Comparison of ENCODE assay signal across 10 cellular contexts in the genomic region with DNA sequence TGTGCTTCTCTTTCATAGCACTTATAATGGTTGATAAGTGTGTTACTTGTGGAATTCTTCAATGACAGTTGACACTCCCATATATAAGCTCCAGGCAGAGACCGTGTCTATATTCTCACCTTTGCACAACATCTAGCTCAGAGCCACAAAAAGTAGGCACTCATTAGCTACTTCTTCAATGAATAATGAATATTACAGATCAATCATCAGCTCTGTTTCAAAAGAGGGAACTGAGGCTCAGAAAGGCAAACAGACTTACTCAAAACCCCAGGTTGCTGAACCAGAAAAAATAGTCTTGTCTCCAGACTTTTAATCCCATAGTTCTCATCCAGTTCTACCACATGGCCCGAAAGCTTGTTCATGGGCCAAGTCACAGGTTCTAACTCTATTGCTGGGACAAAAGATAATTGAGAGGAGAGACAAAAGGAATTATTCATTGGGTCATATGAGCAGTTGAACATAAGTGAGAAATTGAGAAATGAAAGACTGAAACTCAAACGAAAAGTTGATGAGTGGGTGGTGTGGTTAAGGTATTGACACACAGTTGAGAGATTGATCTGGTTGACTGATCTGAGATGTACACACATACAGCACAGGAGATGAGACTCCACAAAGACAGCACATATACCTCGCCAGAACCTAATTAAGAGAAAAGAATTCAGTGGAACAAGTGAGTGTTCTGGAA.
DNase-seq lines count a peak whose midpoint lies in the region; ATAC-seq and TF ChIP-seq lines count a peak whose summit lies in the region.
"Had no signal": no experiment of that assay in that cellular context is flagged by ENCODE, and none has a peak within 500 bp of the region (broad histone marks: within the 10 kb centered on the region; RNA-seq: fewer than 3 reads in every experiment).

No MANE protein-coding gene starts in this region.

- peak; percentile 1 for DNase-seq in activated CD8-positive, alpha-beta T cell treated with anti-CD3 and anti-CD28 coated beads for 36 hours
- DNase-seq in activated CD8-positive, alpha-beta T cell treated with anti-CD3 and anti-CD28 coated beads, Interleukin-2, amount 10 ng/mL, durations not matched to agents 7 days and 5 days, result no peak
- DNase-seq in middle frontal gyrus (ENCODE audit: extremely low spot score, low spot score) (no peak), GM03348 (ENCODE audit: low spot score) (no peak), HuH-7.5 (ENCODE audit: low spot score) (no peak)
- DNase-seq: cortex of kidney had no signal

- intact Hi-C loops in activated CD8-positive, alpha-beta T cell treated with anti-CD3 and anti-CD28 coated beads for 36 hours (cut with micrococcal nuclease), result no loop called here

- H3K27me3 Mint-ChIP-seq in activated CD8-positive, alpha-beta T cell treated with anti-CD3 and anti-CD28 coated beads for 36 hours, result peaks cover 2% of the 10 kb centered on the region
- no peaks in the 10 kb centered on the region for H3K27me3 Mint-ChIP-seq in activated CD8-positive, alpha-beta T cell treated with anti-CD3 and anti-CD28 coated beads, Interleukin-2, amount 10 ng/mL, durations not matched to agents 7 days and 5 days (ENCODE audit: low read depth)
- peaks cover 19% of the 10 kb centered on the region for H3K27me3 Mint-ChIP-seq in nephron (ENCODE audit: low read depth)

- no peak overlapping the region for H3K27ac Mint-ChIP-seq in activated CD8-positive, alpha-beta T cell treated with anti-CD3 and anti-CD28 coated beads for 36 hours
- H3K27ac Mint-ChIP-seq in activated CD8-positive, alpha-beta T cell treated with anti-CD3 and anti-CD28 coated beads, Interleukin-2, amount 10 ng/mL, durations not matched to agents 7 days and 5 days, result no peak overlapping the region
- H3K27ac Mint-ChIP-seq in nephron, result peak overlapping the region in 2 of 3 experiments; percentile 32 to 65

- no peak for TF ChIP-seq CTCF in activated CD8-positive, alpha-beta T cell treated with anti-CD3 and anti-CD28 coated beads for 36 hours (IDR thresholded peaks at IDR 0.05)
- no peak for TF ChIP-seq CTCF in nephron (IDR thresholded peaks at IDR 0.05; ENCODE audit: unreplicated experiment in 3 of 3)

- H3K36me3 Mint-ChIP-seq in activated CD8-positive, alpha-beta T cell treated with anti-CD3 and anti-CD28 coated beads for 36 hours (ENCODE audit: low read depth), result no peaks in the 10 kb centered on the region
- H3K36me3 Mint-ChIP-seq in activated CD8-positive, alpha-beta T cell treated with anti-CD3 and anti-CD28 coated beads, Interleukin-2, amount 10 ng/mL, durations not matched to agents 7 days and 5 days (ENCODE audit: low read depth), result no peaks in the 10 kb centered on the region
- H3K36me3 Mint-ChIP-seq in nephron (ENCODE audit: low read depth), result no peaks in the 10 kb centered on the region

- CTCF ChIA-PET in activated CD8-positive, alpha-beta T cell treated with anti-CD3 and anti-CD28 coated beads for 36 hours (lab: Charles Lee), result no interaction called here
- CTCF ChIA-PET in activated CD8-positive, alpha-beta T cell treated with anti-CD3 and anti-CD28 coated beads, Interleukin-2, amount 10 ng/mL, durations not matched to agents 7 days and 5 days (lab: Charles Lee), result no interaction called here

- peak; percentile 82 for ATAC-seq in activated CD8-positive, alpha-beta T cell treated with anti-CD3 and anti-CD28 coated beads for 36 hours
- ATAC-seq in activated CD8-positive, alpha-beta T cell treated with anti-CD3 and anti-CD28 coated beads, Interleukin-2, amount 10 ng/mL, durations not matched to agents 7 days and 5 days, result no peak
- ATAC-seq in GM21447 (IDR thresholded peaks at IDR 0.05; ENCODE audit: unreplicated experiment) (peak; percentile 88), HG03139 (IDR thresholded peaks at IDR 0.05; ENCODE audit: unreplicated experiment) (peak; percentile 89)
- ATAC-seq: Panc1 had no signal

- POLR2A ChIA-PET in activated CD8-positive, alpha-beta T cell treated with anti-CD3 and anti-CD28 coated beads for 36 hours (lab: Charles Lee), result no interaction called here
- POLR2A ChIA-PET in activated CD8-positive, alpha-beta T cell treated with anti-CD3 and anti-CD28 coated beads, Interleukin-2, amount 10 ng/mL, durations not matched to agents 7 days and 5 days (lab: Charles Lee), result no interaction called here

- peaks cover 5% of the 10 kb centered on the region for H3K4me1 Mint-ChIP-seq in activated CD8-positive, alpha-beta T cell treated with anti-CD3 and anti-CD28 coated beads for 36 hours (ENCODE audit: low read depth)
- H3K4me1 Mint-ChIP-seq in activated CD8-positive, alpha-beta T cell treated with anti-CD3 and anti-CD28 coated beads, Interleukin-2, amount 10 ng/mL, durations not matched to agents 7 days and 5 days (ENCODE audit: low read depth), result peaks cover under 1% of the 10 kb centered on the region
- H3K4me1 Mint-ChIP-seq in nephron, result peaks cover 6% of the 10 kb centered on the region

- peaks cover 2% of the 10 kb centered on the region for H3K9me3 Mint-ChIP-seq in activated CD8-positive, alpha-beta T cell treated with anti-CD3 and anti-CD28 coated beads for 36 hours
- H3K9me3 Mint-ChIP-seq in activated CD8-positive, alpha-beta T cell treated with anti-CD3 and anti-CD28 coated beads, Interleukin-2, amount 10 ng/mL, durations not matched to agents 7 days and 5 days (ENCODE audit: insufficient read depth), result peaks cover 5% of the 10 kb centered on the region
- peaks cover 2% of the 10 kb centered on the region for H3K9me3 Mint-ChIP-seq in nephron

- H3K4me3 Mint-ChIP-seq in activated CD8-positive, alpha-beta T cell treated with anti-CD3 and anti-CD28 coated beads for 36 hours, result no peak overlapping the region
- H3K4me3 Mint-ChIP-seq in activated CD8-positive, alpha-beta T cell treated with anti-CD3 and anti-CD28 coated beads, Interleukin-2, amount 10 ng/mL, durations not matched to agents 7 days and 5 days, result no peak overlapping the region
- H3K4me3 Mint-ChIP-seq in nephron, result no peak overlapping the region

Comparison
In these comparisons a context has a peak if more than half of its experiments do, and no peak if none do; other contexts are left out.
1. H3K27ac Mint-ChIP-seq: peak in nephron (2 of 3); none in activated CD8-positive, alpha-beta T cell treated with anti-CD3 and anti-CD28 coated beads for 36 hours (single experiment) and activated CD8-positive, alpha-beta T cell treated with anti-CD3 and anti-CD28 coated beads, Interleukin-2, amount 10 ng/mL, durations not matched to agents 7 days and 5 days (single experiment).